ENCODE assay signal across 32 cellular contexts in the genomic region with DNA sequence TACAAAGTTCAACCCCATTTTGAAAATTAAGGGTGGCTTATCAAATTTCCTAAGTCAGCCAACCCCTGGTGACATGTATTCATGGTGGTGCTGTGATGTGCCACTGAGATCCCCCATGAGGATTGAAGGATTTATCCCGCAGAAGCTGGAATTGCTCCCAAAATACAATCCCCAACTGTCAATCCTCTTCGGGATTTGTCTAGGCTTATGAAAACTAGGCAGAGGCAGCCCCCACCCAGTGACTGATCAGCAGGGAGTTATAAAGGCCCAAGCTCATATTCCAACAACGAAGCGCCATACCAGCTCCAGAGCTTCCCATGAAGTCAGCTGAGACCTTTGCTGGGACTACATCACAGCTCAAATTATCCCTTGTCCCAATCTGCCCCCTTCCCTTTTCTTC.
"Had no signal": no experiment of that assay in that cellular context is flagged by ENCODE, and none has a peak within 500 bp of the region (broad histone marks: within the 10 kb centered on the region; RNA-seq: fewer than 3 reads in every experiment).

No MANE protein-coding gene starts in this region.

- H3K27ac ChIP-seq: ascending aorta, coronary artery, dorsolateral prefrontal cortex had no signal

- H3K27me3 ChIP-seq: ascending aorta, dorsolateral prefrontal cortex had no signal

- H3K27ac Mint-ChIP-seq: activated CD4-positive, alpha-beta memory T cell treated with anti-CD3 and anti-CD28 coated beads for 36 hours; activated CD4-positive, alpha-beta T cell treated with anti-CD3 and anti-CD28 coated beads for 36 hours; activated CD4-positive, alpha-beta T cell treated with anti-CD3 and anti-CD28 coated beads, Interleukin-2, amount 10 ng/mL, durations not matched to agents 24 days and 14 days; activated CD8-positive, alpha-beta memory T cell treated with anti-CD3 and anti-CD28 coated beads, Interleukin-2, amount 10 ng/mL, durations not matched to agents 7 days and 5 days; activated CD8-positive, alpha-beta T cell treated with anti-CD3 and anti-CD28 coated beads, Interleukin-2, amount 10 ng/mL, durations not matched to agents 7 days and 5 days; activated naive CD4-positive, alpha-beta T cell treated with anti-CD3 and anti-CD28 coated beads, Interleukin-2, amount 10 ng/mL, durations not matched to agents 7 days and 5 days; activated naive CD4-positive, alpha-beta T cell treated with anti-CD3 and anti-CD28 coated beads, Interleukin-2, amount 50 U/mL, for 72 hours; activated naive CD8-positive, alpha-beta T cell treated with anti-CD3 and anti-CD28 coated beads, Interleukin-2, amount 10 ng/mL, durations not matched to agents 7 days and 5 days; activated T-helper 1 cell treated with anti-CD3 and anti-CD28 coated beads, Interleukin-12 subunit alpha, Interleukin-12 subunit beta, Interleukin-2, Interleukin-4 antibody, amounts not matched to agents 30 ng/mL and 10 ng/mL and 1 ng/mL, durations not matched to agents 14 hours and 24 hours and 36 hours; activated T-helper 2 cell treated with anti-CD3 and anti-CD28 coated beads, Interferon-gamma antibody, Interleukin-2, Interleukin-4, amounts not matched to agents 10 μg/mL and 5 μg/mL and 100 μg/mL, durations not matched to agents 14 hours and 24 hours and 36 hours; dendritic cell treated with granulocyte-macrophage colony-stimulating factor and Interleukin-4, amounts not matched to agents 40 ng/mL and 50 ng/mL, for 4 days; endodermal cell; T-helper 17 cell; T-helper 2 cell treated with Interferon-gamma antibody and Interleukin-4, amounts not matched to agents 5 μg/mL and 100 μg/mL, for 36 hours had no signal

- H3K9me3 Mint-ChIP-seq: activated CD4-positive, alpha-beta memory T cell treated with anti-CD3 and anti-CD28 coated beads for 36 hours; activated naive CD4-positive, alpha-beta T cell treated with anti-CD3 and anti-CD28 coated beads, Interleukin-2, amount 10 ng/mL, durations not matched to agents 7 days and 5 days; activated naive CD4-positive, alpha-beta T cell treated with anti-CD3 and anti-CD28 coated beads, Interleukin-2, amount 50 U/mL, for 72 hours; activated naive CD8-positive, alpha-beta T cell treated with anti-CD3 and anti-CD28 coated beads, Interleukin-2, amount 10 ng/mL, durations not matched to agents 7 days and 5 days; activated T-helper 1 cell treated with anti-CD3 and anti-CD28 coated beads, Interleukin-12 subunit alpha, Interleukin-12 subunit beta, Interleukin-2, Interleukin-4 antibody, amounts not matched to agents 30 ng/mL and 10 ng/mL and 1 ng/mL, durations not matched to agents 14 hours and 24 hours and 36 hours; activated T-helper 2 cell treated with anti-CD3 and anti-CD28 coated beads, Interferon-gamma antibody, Interleukin-2, Interleukin-4, amounts not matched to agents 10 μg/mL and 5 μg/mL and 100 μg/mL, durations not matched to agents 14 hours and 24 hours and 36 hours; central memory CD8-positive, alpha-beta T cell; dendritic cell treated with granulocyte-macrophage colony-stimulating factor and Interleukin-4, amounts not matched to agents 40 ng/mL and 50 ng/mL, for 4 days; endodermal cell; T-helper 2 cell treated with Interferon-gamma antibody and Interleukin-4, amounts not matched to agents 5 μg/mL and 100 μg/mL, for 36 hours had no signal

- H3K36me3 ChIP-seq: ascending aorta had no signal

- ATAC-seq: activated CD4-positive, alpha-beta T cell treated with anti-CD3 and anti-CD28 coated beads for 36 hours; activated CD8-positive, alpha-beta memory T cell treated with anti-CD3 and anti-CD28 coated beads, Interleukin-2, amount 10 ng/mL, durations not matched to agents 7 days and 5 days; activated CD8-positive, alpha-beta T cell treated with anti-CD3 and anti-CD28 coated beads, Interleukin-2, amount 10 ng/mL, durations not matched to agents 7 days and 5 days; activated naive CD4-positive, alpha-beta T cell treated with anti-CD3 and anti-CD28 coated beads, Interleukin-2, amount 50 U/mL, for 72 hours; esophagus mucosa; T-helper 17 cell had no signal

- H3K4me3 Mint-ChIP-seq: activated CD4-positive, alpha-beta memory T cell treated with anti-CD3 and anti-CD28 coated beads for 36 hours; activated CD4-positive, alpha-beta T cell treated with anti-CD3 and anti-CD28 coated beads for 36 hours; activated CD4-positive, alpha-beta T cell treated with anti-CD3 and anti-CD28 coated beads, Interleukin-2, amount 10 ng/mL, durations not matched to agents 24 days and 14 days; activated CD8-positive, alpha-beta memory T cell treated with anti-CD3 and anti-CD28 coated beads, Interleukin-2, amount 10 ng/mL, durations not matched to agents 7 days and 5 days; activated CD8-positive, alpha-beta T cell treated with anti-CD3 and anti-CD28 coated beads, Interleukin-2, amount 10 ng/mL, durations not matched to agents 7 days and 5 days; activated naive CD4-positive, alpha-beta T cell treated with anti-CD3 and anti-CD28 coated beads, Interleukin-2, amount 10 ng/mL, durations not matched to agents 7 days and 5 days; activated naive CD8-positive, alpha-beta T cell treated with anti-CD3 and anti-CD28 coated beads, Interleukin-2, amount 10 ng/mL, durations not matched to agents 7 days and 5 days; activated T-helper 1 cell treated with anti-CD3 and anti-CD28 coated beads, Interleukin-12 subunit alpha, Interleukin-12 subunit beta, Interleukin-2, Interleukin-4 antibody, amounts not matched to agents 30 ng/mL and 10 ng/mL and 1 ng/mL, durations not matched to agents 14 hours and 24 hours and 36 hours; brain; central memory CD8-positive, alpha-beta T cell; dendritic cell treated with granulocyte-macrophage colony-stimulating factor and Interleukin-4, amounts not matched to agents 40 ng/mL and 50 ng/mL, for 4 days; endodermal cell; T-helper 17 cell; T-helper 2 cell treated with Interferon-gamma antibody and Interleukin-4, amounts not matched to agents 5 μg/mL and 100 μg/mL, for 36 hours had no signal

- H3K36me3 Mint-ChIP-seq: activated CD4-positive, alpha-beta memory T cell treated with anti-CD3 and anti-CD28 coated beads for 36 hours; activated CD8-positive, alpha-beta memory T cell treated with anti-CD3 and anti-CD28 coated beads, Interleukin-2, amount 10 ng/mL, durations not matched to agents 7 days and 5 days; activated naive CD4-positive, alpha-beta T cell treated with anti-CD3 and anti-CD28 coated beads, Interleukin-2, amount 10 ng/mL, durations not matched to agents 7 days and 5 days; activated naive CD4-positive, alpha-beta T cell treated with anti-CD3 and anti-CD28 coated beads, Interleukin-2, amount 50 U/mL, for 72 hours; activated naive CD8-positive, alpha-beta T cell treated with anti-CD3 and anti-CD28 coated beads, Interleukin-2, amount 10 ng/mL, durations not matched to agents 7 days and 5 days; brain had no signal

- DNase-seq: activated CD4-positive, alpha-beta memory T cell treated with anti-CD3 and anti-CD28 coated beads for 36 hours; activated CD4-positive, alpha-beta T cell treated with anti-CD3 and anti-CD28 coated beads for 36 hours; activated CD4-positive, alpha-beta T cell treated with anti-CD3 and anti-CD28 coated beads, Interleukin-2, amount 10 ng/mL, durations not matched to agents 24 days and 14 days; activated CD4-positive, CD25-positive, alpha-beta regulatory T cell; activated CD4-positive, CD25-positive, alpha-beta regulatory T cell treated with anti-CD3 and anti-CD28 coated beads, Interleukin-2, amount 50 U/mL, for 72 hours; activated CD8-positive, alpha-beta memory T cell treated with anti-CD3 and anti-CD28 coated beads, Interleukin-2, amount 10 ng/mL, durations not matched to agents 7 days and 5 days; activated CD8-positive, alpha-beta memory T cell treated with anti-CD3 and anti-CD28 coated beads, Interleukin-2, amount 50 U/mL, for 4 hours; activated CD8-positive, alpha-beta T cell treated with anti-CD3 and anti-CD28 coated beads, Interleukin-2, amount 10 ng/mL, durations not matched to agents 7 days and 5 days; activated effector memory CD4-positive, alpha-beta T cell treated with anti-CD3 and anti-CD28 coated beads, Interleukin-2, amount 50 U/mL, for 16 hours; activated naive CD4-positive, alpha-beta T cell; activated naive CD4-positive, alpha-beta T cell treated with anti-CD3 and anti-CD28 coated beads, Interleukin-2, amount 10 ng/mL, durations not matched to agents 7 days and 5 days; activated naive CD8-positive, alpha-beta T cell treated with anti-CD3 and anti-CD28 coated beads, Interleukin-2, amount 10 ng/mL, durations not matched to agents 7 days and 5 days; activated T-cell treated with anti-CD3 and anti-CD28 coated beads, Interleukin-2, amount 50 U/mL, for 1 hour; activated T-cell treated with anti-CD3 and anti-CD28 coated beads, Interleukin-2, amount 50 U/mL, for 48 hours; dorsolateral prefrontal cortex; effector memory CD4-positive, alpha-beta T cell; endodermal cell; foreskin fibroblast; head of caudate nucleus; T-helper 1 cell; T-helper 17 cell; T1000 had no signal

- H3K9me3 ChIP-seq: ascending aorta had no signal

- H3K4me1 ChIP-seq: ascending aorta had no signal

- H3K4me3 ChIP-seq: ascending aorta, coronary artery, dorsolateral prefrontal cortex had no signal
